ENCODE assay signal across 8 cellular contexts in the genomic region with DNA sequence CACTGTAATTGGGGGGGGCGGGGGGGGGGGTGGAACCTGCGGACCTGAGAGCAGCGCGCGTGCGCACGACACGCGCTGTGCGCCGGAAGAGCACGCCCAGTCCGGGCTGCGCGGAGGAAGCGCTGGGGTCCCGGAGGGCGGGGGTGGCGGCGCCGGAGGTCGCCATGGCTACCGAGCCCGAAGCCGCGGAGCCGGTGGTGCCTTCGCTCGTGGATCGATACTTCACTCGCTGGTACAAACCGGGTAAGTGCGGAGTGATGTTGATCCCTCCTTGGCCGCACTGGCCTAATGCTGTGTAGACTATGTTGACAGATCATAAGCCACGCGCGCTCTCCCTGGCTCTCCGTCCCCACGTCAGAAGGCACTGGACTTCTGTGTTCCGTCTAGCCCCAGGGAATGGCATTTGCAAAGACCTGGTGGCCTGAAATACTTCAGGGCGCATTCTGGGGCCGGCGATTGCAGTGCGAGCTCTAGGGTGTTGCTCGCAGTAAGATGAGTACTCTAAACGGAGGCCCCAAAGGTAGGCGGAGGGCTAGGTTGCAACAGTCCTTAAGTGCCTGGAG. TPM values are rescaled to one million over a fixed set of nuclear protein-coding genes. Genes with fewer than 3 reads are reported as not detected.
DNase-seq lines count a peak whose midpoint lies in the region; ATAC-seq and TF ChIP-seq lines count a peak whose summit lies in the region.

A gene with protein sequence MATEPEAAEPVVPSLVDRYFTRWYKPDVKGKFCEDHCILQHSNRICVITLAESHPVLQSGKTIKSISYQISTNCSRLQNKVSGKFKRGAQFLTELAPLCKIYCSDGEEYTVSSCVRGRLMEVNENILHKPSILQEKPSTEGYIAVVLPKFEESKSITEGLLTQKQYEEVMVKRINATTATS (plus strand): TSS at position 78 of the 563 bp plus-strand sequence. CDS start 87 bp downstream, at position 165.

- no peaks in the 10 kb centered on the region for H3K27me3 ChIP-seq in NT2/D1 (ENCODE audit: insufficient read depth, insufficient read length)

- H3K4me3 ChIP-seq in NT2/D1 (ENCODE audit: insufficient read length, low read depth) (peak within 1 kb of the TSS; percentile 99), epithelial cell of proximal tubule (ENCODE audit: low read depth, low read length) (peak within 1 kb of the TSS; percentile 97)

- peak; percentile 94 for DNase-seq in COLO668 (lab: John Stamatoyannopoulos, UW; ENCODE audit: unreplicated experiment)
- peak; percentile 45 for DNase-seq in HS-5 (ENCODE audit: low read depth)
- peak; percentile 66 for DNase-seq in NT2/D1 (ENCODE audit: low read depth, low spot score)
- DNase-seq in activated T-cell treated with anti-CD3 and anti-CD28 coated beads for 24 hours (ENCODE audit: low read depth) = peak; percentile 72
- peak; percentile 16 for DNase-seq in epithelial cell of proximal tubule (ENCODE audit: low read depth)
- DNase-seq in mucosa of gallbladder (ENCODE audit: low spot score) = peak; percentile 74
- peak; percentile 67 for DNase-seq in stimulated activated CD8-positive, alpha-beta memory T cell treated with anti-CD3 and anti-CD28 coated beads, Interleukin-4, amount 100 ng/mL, for 24 hours (ENCODE audit: low read depth)

- H3K9ac ChIP-seq in NT2/D1 (ENCODE audit: insufficient read length, low read depth) = peak within 1 kb of the TSS; percentile 90

- H3K9me3 ChIP-seq in NT2/D1 (ENCODE audit: insufficient read depth, low read length) = no peaks in the 10 kb centered on the region

- H3K36me3 ChIP-seq in NT2/D1 (ENCODE audit: insufficient read depth, insufficient read length, low read length) = peaks cover 38% of the 10 kb centered on the region

- H3K4me1 ChIP-seq in NT2/D1 (ENCODE audit: insufficient read depth, insufficient read length) = peaks cover 2% of the 10 kb centered on the region

- ATAC-seq in GM19468 (IDR thresholded peaks at IDR 0.05; ENCODE audit: extremely low read depth, unreplicated experiment) = peak; percentile 48

- no peak for TF ChIP-seq CTCF in epithelial cell of proximal tubule (conservative IDR thresholded peaks at IDR 0.05; ENCODE audit: low read depth, low read length)

RNA-seq across cellular contexts. Expression of the gene that starts here (rescaled TPM):
- total RNA-seq in epithelial cell of proximal tubule (2.7 and 8.8 TPM in 2 replicates), mucosa of gallbladder (13.4 TPM)

Comparison
In these comparisons a context has a peak if more than half of its experiments do, and no peak if none do; other contexts are left out.
1. Peak in every context shown above with its lines: DNase-seq, ATAC-seq and H3K4me3 ChIP-seq.
2. DNase-seq: peak in every context shown above with its lines; median percentile 94 in COLO668; 74 in mucosa of gallbladder; 72 in activated T-cell treated with anti-CD3 and anti-CD28 coated beads for 24 hours; 67 in stimulated activated CD8-positive, alpha-beta memory T cell treated with anti-CD3 and anti-CD28 coated beads, Interleukin-4, amount 100 ng/mL, for 24 hours; 66 in NT2/D1; 45 in HS-5; 16 in epithelial cell of proximal tubule.